In the genomic region with DNA sequence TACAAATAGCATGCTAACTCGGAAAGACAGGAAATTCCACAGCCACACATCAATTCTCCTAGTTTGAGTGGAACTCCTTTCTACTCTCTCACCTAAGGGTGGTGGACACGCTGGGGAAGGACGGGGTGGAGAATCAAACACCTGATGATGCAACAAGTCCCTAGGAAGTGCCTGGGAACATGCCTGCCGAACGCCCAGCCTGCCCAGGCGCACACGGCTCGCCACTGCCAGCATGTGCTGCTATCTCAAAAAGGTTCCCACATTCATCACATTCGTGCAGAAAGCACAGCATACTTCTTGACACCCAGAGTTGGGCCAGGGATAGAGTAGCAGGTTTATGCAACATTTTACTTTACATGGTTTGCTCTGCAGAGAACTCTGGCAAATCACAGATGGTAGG, we compare ENCODE assay signal across 26 cellular contexts.
DNase-seq lines count a peak whose midpoint lies in the region; ATAC-seq, FAIRE-seq and TF ChIP-seq lines count a peak whose summit lies in the region.
"Had no signal": no experiment of that assay in that cellular context is flagged by ENCODE, and none has a peak within 500 bp of the region (broad histone marks: within the 10 kb centered on the region; RNA-seq: fewer than 3 reads in every experiment).

No MANE protein-coding gene starts in this region.

- no peaks in the 10 kb centered on the region; the same call in 1 of the 2 replicates for H3K27me3 Mint-ChIP-seq in HFFc6 (ENCODE audit: insufficient read depth)
- H3K27me3 Mint-ChIP-seq in activated T-helper 17 cell treated with anti-CD3 and anti-CD28 coated beads, Interleukin-2, amount 50 U/mL, for 72 hours = no peaks in the 10 kb centered on the region
- H3K27me3 Mint-ChIP-seq: activated CD4-positive, alpha-beta T cell treated with anti-CD3 and anti-CD28 coated beads, Interleukin-2, amount 10 ng/mL, durations not matched to agents 24 days and 14 days; B cell; T-helper 17 cell had no signal

- H3K4me3 ChIP-seq in GM06990 (replicated peaks; ENCODE audit: low read depth, low read length) (no peak overlapping the region), mucosa of stomach (ENCODE audit: low read length) (no peak overlapping the region)
- H3K4me3 ChIP-seq: A549, cardiac muscle cell, GM12878, mucosa of descending colon, prostate gland, upper lobe of left lung had no signal

- H3K9me3 Mint-ChIP-seq in HFFc6 = no peaks in the 10 kb centered on the region
- no peaks in the 10 kb centered on the region for H3K9me3 Mint-ChIP-seq in activated T-helper 17 cell treated with anti-CD3 and anti-CD28 coated beads, Interleukin-2, amount 50 U/mL, for 72 hours
- H3K9me3 Mint-ChIP-seq: activated T-cell treated with anti-CD3 and anti-CD28 coated beads, Interleukin-2, amount 50 U/mL, for 72 hours had no signal

- H3K27ac Mint-ChIP-seq in HFFc6 = peak overlapping the region; percentile 43; the same call in 1 of the 2 replicates
- peak overlapping the region; percentile 36 for H3K27ac Mint-ChIP-seq in activated T-helper 17 cell treated with anti-CD3 and anti-CD28 coated beads, Interleukin-2, amount 50 U/mL, for 72 hours
- H3K27ac Mint-ChIP-seq: activated CD4-positive, alpha-beta T cell treated with anti-CD3 and anti-CD28 coated beads, Interleukin-2, amount 10 ng/mL, durations not matched to agents 24 days and 14 days; B cell; T-helper 17 cell had no signal

- H3K4me3 Mint-ChIP-seq in HFFc6 = no peak overlapping the region
- no peak overlapping the region for H3K4me3 Mint-ChIP-seq in activated T-helper 17 cell treated with anti-CD3 and anti-CD28 coated beads, Interleukin-2, amount 50 U/mL, for 72 hours
- H3K4me3 Mint-ChIP-seq: activated CD4-positive, alpha-beta T cell treated with anti-CD3 and anti-CD28 coated beads, Interleukin-2, amount 10 ng/mL, durations not matched to agents 24 days and 14 days; activated T-cell treated with anti-CD3 and anti-CD28 coated beads, Interleukin-2, amount 50 U/mL, for 72 hours; B cell; T-helper 17 cell had no signal

- no peak for ATAC-seq in activated T-helper 17 cell treated with anti-CD3 and anti-CD28 coated beads, Interleukin-2, amount 50 U/mL, for 72 hours (replicated peaks)
- no peak for ATAC-seq in omental fat pad (ENCODE audit: low FRiP score)
- ATAC-seq: A549, mucosa of descending colon, T-helper 17 cell had no signal

- no peak for FAIRE-seq in urothelium cell line (lab: Jason Lieb, UNC)
- FAIRE-seq: A549, GM12878, kidney had no signal

- H3K27me3 ChIP-seq in GM06990 (replicated peaks; ENCODE audit: control insufficient read depth, insufficient read depth, low read length) = no peaks in the 10 kb centered on the region
- no peaks in the 10 kb centered on the region for H3K27me3 ChIP-seq in mucosa of stomach (ENCODE audit: control insufficient read depth, insufficient read depth, low read length)
- H3K27me3 ChIP-seq: cardiac muscle cell, upper lobe of left lung had no signal

- H3K36me3 Mint-ChIP-seq in HFFc6 (ENCODE audit: low read depth) = peaks cover 37% of the 10 kb centered on the region
- H3K36me3 Mint-ChIP-seq in activated T-helper 17 cell treated with anti-CD3 and anti-CD28 coated beads, Interleukin-2, amount 50 U/mL, for 72 hours (ENCODE audit: low read depth) = peaks cover 19% of the 10 kb centered on the region

- no peak for TF ChIP-seq CTCF in GM06990 (IDR thresholded peaks at IDR 0.05; ENCODE audit: insufficient read depth, low read length, poor library complexity, severe bottlenecking)
- no peak for TF ChIP-seq CTCF in HFFc6 (IDR thresholded peaks at IDR 0.05)
- TF ChIP-seq CTCF in omental fat pad (IDR thresholded peaks at IDR 0.05) = no peak

- H3K4me1 ChIP-seq in mucosa of stomach (ENCODE audit: control insufficient read depth, insufficient read depth, low read length) = peaks cover 19% of the 10 kb centered on the region
- H3K4me1 ChIP-seq: upper lobe of left lung had no signal

- peaks cover 21% of the 10 kb centered on the region for H3K4me1 Mint-ChIP-seq in HFFc6 (ENCODE audit: low read depth)
- H3K4me1 Mint-ChIP-seq in activated T-helper 17 cell treated with anti-CD3 and anti-CD28 coated beads, Interleukin-2, amount 50 U/mL, for 72 hours = peaks cover 8% of the 10 kb centered on the region
- H3K4me1 Mint-ChIP-seq: B cell had no signal

- H3K9ac ChIP-seq in mucosa of stomach (ENCODE audit: low read length) = peak overlapping the region; percentile 19
- H3K9ac ChIP-seq: SK-N-SH had no signal

- peaks cover 3% of the 10 kb centered on the region for H3K36me3 ChIP-seq in GM06990 (ENCODE audit: control insufficient read depth, insufficient read depth, low read length)
- H3K36me3 ChIP-seq in mucosa of stomach (ENCODE audit: control insufficient read depth, insufficient read depth, low read length) = no peaks in the 10 kb centered on the region
- H3K36me3 ChIP-seq: cardiac muscle cell, prostate gland, upper lobe of left lung had no signal

- H3K9me3 ChIP-seq in mucosa of stomach (ENCODE audit: control insufficient read depth, low read length) = no peaks in the 10 kb centered on the region
- H3K9me3 ChIP-seq: A549, mucosa of descending colon, prostate gland, SK-N-SH, upper lobe of left lung had no signal

- DNase-seq in GM06990 (ENCODE audit: extremely low read depth, insufficient read length) (peak; percentile 10), HFFc6 (no peak), 8988T (no peak), omental fat pad (ENCODE audit: low spot score) (no peak), urothelium cell line (ENCODE audit: low spot score) (no peak), DMS 273 treated with DMSO at 0.1 percent for 48 hours (lab: John Stamatoyannopoulos, UW) (no peak)
- DNase-seq: activated naive CD4-positive, alpha-beta T cell treated with anti-CD3 and anti-CD28 coated beads, Interleukin-2, amount 50 U/mL, for 16 hours; activated T-cell treated with anti-CD3 and anti-CD28 coated beads, Interleukin-2, amount 50 U/mL, for 72 hours; COR-L47; cortex of kidney; kidney; mucosa of descending colon; NCI-H1048; NCI-H187 treated with DMSO at 0.1 percent for 48 hours; NCI-H526 treated with DMSO at 0.1 percent for 48 hours; T-helper 17 cell had no signal
